ENCODE assay signal across 13 cellular contexts in genomic region chr20:42901689-42902518, GRCh38.
"Had no signal": no experiment of that assay in that cellular context is flagged by ENCODE, and none has a peak within 500 bp of the region (broad histone marks: within the 10 kb centered on the region; RNA-seq: fewer than 3 reads in every experiment).

No MANE protein-coding gene starts in this region.

- H3K36me3 ChIP-seq: esophagus squamous epithelium, prostate gland, tibial artery had no signal

- H3K4me1 Mint-ChIP-seq: activated CD4-positive, alpha-beta T cell treated with anti-CD3 and anti-CD28 coated beads, Interleukin-2, amount 10 ng/mL, durations not matched to agents 7 days and 5 days; activated naive CD4-positive, alpha-beta T cell treated with anti-CD3 and anti-CD28 coated beads, Interleukin-2, amount 50 U/mL, for 24 hours; natural killer cell had no signal

- ATAC-seq: mucosa of descending colon, natural killer cell had no signal

- DNase-seq: activated CD4-positive, alpha-beta T cell treated with anti-CD3 and anti-CD28 coated beads, Interleukin-2, amount 10 ng/mL, durations not matched to agents 7 days and 5 days; activated CD4-positive, CD25-positive, alpha-beta regulatory T cell; activated T-cell treated with anti-CD3 and anti-CD28 coated beads, Interleukin-2, amount 50 U/mL, for 1 hour; amygdala; esophagus squamous epithelium; foreskin fibroblast; mucosa of descending colon; natural killer cell; T-helper 2 cell had no signal

- H3K4me1 ChIP-seq: esophagus squamous epithelium, prostate gland, tibial artery had no signal

- H3K27ac ChIP-seq: esophagus squamous epithelium, prostate gland, tibial artery had no signal

- H3K36me3 Mint-ChIP-seq: activated naive CD4-positive, alpha-beta T cell treated with anti-CD3 and anti-CD28 coated beads, Interleukin-2, amount 50 U/mL, for 24 hours; natural killer cell had no signal

- H3K27ac Mint-ChIP-seq: activated CD4-positive, alpha-beta T cell treated with anti-CD3 and anti-CD28 coated beads, Interleukin-2, amount 10 ng/mL, durations not matched to agents 7 days and 5 days; activated naive CD4-positive, alpha-beta T cell treated with anti-CD3 and anti-CD28 coated beads, Interleukin-2, amount 50 U/mL, for 24 hours; natural killer cell had no signal

- H3K27me3 ChIP-seq: esophagus squamous epithelium, tibial artery had no signal

- H3K9me3 ChIP-seq: esophagus squamous epithelium, mucosa of descending colon, prostate gland, tibial artery had no signal

- H3K27me3 Mint-ChIP-seq: activated CD4-positive, alpha-beta T cell treated with anti-CD3 and anti-CD28 coated beads, Interleukin-2, amount 10 ng/mL, durations not matched to agents 7 days and 5 days; activated naive CD4-positive, alpha-beta T cell treated with anti-CD3 and anti-CD28 coated beads, Interleukin-2, amount 50 U/mL, for 24 hours had no signal

- H3K4me3 Mint-ChIP-seq: activated CD4-positive, alpha-beta T cell treated with anti-CD3 and anti-CD28 coated beads, Interleukin-2, amount 10 ng/mL, durations not matched to agents 7 days and 5 days; activated naive CD4-positive, alpha-beta T cell treated with anti-CD3 and anti-CD28 coated beads, Interleukin-2, amount 50 U/mL, for 24 hours; natural killer cell had no signal

- H3K4me3 ChIP-seq: esophagus squamous epithelium, mucosa of descending colon, prostate gland, tibial artery had no signal

- FAIRE-seq: TTC549 had no signal

- H3K9me3 Mint-ChIP-seq: activated naive CD4-positive, alpha-beta T cell treated with anti-CD3 and anti-CD28 coated beads, Interleukin-2, amount 50 U/mL, for 24 hours had no signal
